Comparison of ENCODE assay signal across 18 cellular contexts in the genomic region with DNA sequence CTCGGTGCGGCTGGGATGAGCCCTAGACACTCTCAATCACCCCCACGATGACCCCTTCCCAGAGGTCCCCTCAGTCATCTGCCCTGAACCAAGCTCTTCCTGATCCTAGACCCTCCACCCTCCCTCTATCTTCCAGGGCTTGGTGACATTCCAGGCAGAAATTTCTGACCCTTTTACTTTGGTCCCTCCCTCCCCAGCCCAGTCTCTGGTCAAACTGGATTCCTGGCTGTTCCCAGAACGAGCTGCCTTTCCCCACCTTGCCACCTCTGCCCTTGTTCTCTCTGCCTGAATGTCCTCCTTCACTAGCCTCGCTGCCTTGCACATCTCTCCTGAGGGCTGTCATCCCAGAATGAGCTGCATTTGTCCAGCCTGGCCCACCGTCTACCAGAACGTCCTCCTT. TPM values are rescaled to one million over a fixed set of nuclear protein-coding genes. Genes with fewer than 3 reads are reported as not detected.
DNase-seq lines count a peak whose midpoint lies in the region; ATAC-seq and TF ChIP-seq lines count a peak whose summit lies in the region.
"Had no signal": no experiment of that assay in that cellular context is flagged by ENCODE, and none has a peak within 500 bp of the region (broad histone marks: within the 10 kb centered on the region; RNA-seq: fewer than 3 reads in every experiment).

No MANE protein-coding gene starts in this region.

- ATAC-seq in PC-3: no peak

- peaks cover 9% of the 10 kb centered on the region for H3F3A ChIP-seq in PC-3 (ENCODE audit: low read length, unreplicated experiment)

- CTCF ChIA-PET in PC-3 (lab: Charles Lee): no interaction called here

- no TSS peak for BruUV-seq in PC-3 (replicated peaks; lab: Mats Ljungman, UMichigan)

- H3K4me2 ChIP-seq in PC-3 (ENCODE audit: low read length) (peak overlapping the region; percentile 87), hepatocyte (peak overlapping the region; percentile 70), parathyroid adenoma (ENCODE audit: low read length) (peak overlapping the region; percentile 7)

- peaks cover 49% of the 10 kb centered on the region for H3K4me1 ChIP-seq in PC-3 (ENCODE audit: insufficient read depth, low read length)
- peaks cover 37% of the 10 kb centered on the region for H3K4me1 ChIP-seq in hepatocyte (ENCODE audit: insufficient read depth)
- peaks cover 51% of the 10 kb centered on the region for H3K4me1 ChIP-seq in parathyroid adenoma

- no peaks in the 10 kb centered on the region for H3K9me3 ChIP-seq in PC-3 (ENCODE audit: low read length)
- no peaks in the 10 kb centered on the region for H3K9me3 ChIP-seq in hepatocyte (ENCODE audit: low read depth)
- H3K9me3 ChIP-seq in parathyroid adenoma (ENCODE audit: control insufficient read depth, low read length): no peaks in the 10 kb centered on the region
- H3K9me3 ChIP-seq: spleen had no signal

- peak overlapping the region; percentile 96 for H3K27ac ChIP-seq in PC-3 (ENCODE audit: low read length)
- H3K27ac ChIP-seq in hepatocyte: peak overlapping the region; percentile 99
- peak overlapping the region; percentile 99 for H3K27ac ChIP-seq in parathyroid adenoma
- H3K27ac ChIP-seq: spleen had no signal

- intact Hi-C loops in PC-3 (cut with micrococcal nuclease): no loop called here

- POLR2A ChIA-PET in PC-3 (lab: Charles Lee; ENCODE audit: unreplicated experiment): interaction anchor here (0.6 kb wide), 1 partner anchor 13 kb away, joined by 4 read pairs; no protein-coding TSS in a partner anchor

- DNase-seq in COLO668 (lab: John Stamatoyannopoulos, UW; ENCODE audit: unreplicated experiment) (peak; percentile 48), PC-3 (peak; percentile 75), hepatocyte (ENCODE audit: low spot score) (no peak), GM19240 (ENCODE audit: insufficient read length, low spot score) (no peak), T1000 (lab: John Stamatoyannopoulos, UW) (no peak), NCI-H2081 treated with DMSO at 0.1 percent for 48 hours (lab: John Stamatoyannopoulos, UW) (no peak), COLO829 (ENCODE audit: low spot score) (no peak)
- DNase-seq: activated CD4-positive, alpha-beta memory T cell treated with anti-CD3 and anti-CD28 coated beads, Interleukin-2, amount 10 ng/mL, durations not matched to agents 7 days and 5 days; AML-193; anterior cingulate cortex; NCI-H1694 treated with DMSO at 0.1 percent for 48 hours; NCI-H526 treated with DMSO at 0.1 percent for 48 hours; nucleus accumbens; spleen had no signal

- H3K79me2 ChIP-seq in PC-3 (ENCODE audit: low read length): peaks cover 45% of the 10 kb centered on the region
- H3K79me2 ChIP-seq in hepatocyte: peaks cover 18% of the 10 kb centered on the region
- peaks cover 2% of the 10 kb centered on the region for H3K79me2 ChIP-seq in parathyroid adenoma

- H3K27me3 ChIP-seq in PC-3 (ENCODE audit: low read length) (no peaks in the 10 kb centered on the region), hepatocyte (no peaks in the 10 kb centered on the region), parathyroid adenoma (ENCODE audit: control insufficient read depth, insufficient read depth, low read length) (no peaks in the 10 kb centered on the region)
- H3K27me3 ChIP-seq: spleen had no signal

- WGBS in hepatocyte (ENCODE audit: low lambda C conversion rate, missing lambda C conversion rate): 24% methylated on average over 7 of the region's 7 CpGs

- H3K36me3 ChIP-seq in PC-3 (ENCODE audit: low read depth, low read length): peaks cover 12% of the 10 kb centered on the region
- H3K36me3 ChIP-seq in hepatocyte (replicated peaks; ENCODE audit: insufficient read depth, low read depth): no peaks in the 10 kb centered on the region
- no peaks in the 10 kb centered on the region for H3K36me3 ChIP-seq in parathyroid adenoma (ENCODE audit: control insufficient read depth, insufficient read depth, low read length)
- H3K36me3 ChIP-seq: spleen had no signal

- H2AFZ ChIP-seq in PC-3 (ENCODE audit: low read length): no peak overlapping the region
- H2AFZ ChIP-seq in hepatocyte: no peak overlapping the region
- H2AFZ ChIP-seq in parathyroid adenoma: no peak overlapping the region

- H4K20me1 ChIP-seq in PC-3 (ENCODE audit: low read length): peaks cover 21% of the 10 kb centered on the region
- no peaks in the 10 kb centered on the region for H4K20me1 ChIP-seq in hepatocyte (ENCODE audit: insufficient read depth, poor library complexity, severe bottlenecking)

- H3K9me2 ChIP-seq in PC-3 (replicated peaks; ENCODE audit: low read length) (no peaks in the 10 kb centered on the region), hepatocyte (replicated peaks; ENCODE audit: insufficient read depth) (no peaks in the 10 kb centered on the region)

- TF ChIP-seq CTCF in PC-3 (conservative IDR thresholded peaks at IDR 0.05; ENCODE audit: low read depth, low read length) (no peak), hepatocyte (IDR thresholded peaks at IDR 0.05; ENCODE audit: poor library complexity) (no peak), parathyroid adenoma (IDR thresholded peaks at IDR 0.05) (no peak)

- H3K9ac ChIP-seq in PC-3 (ENCODE audit: low read length): peak overlapping the region; percentile 96
- no peak overlapping the region for H3K9ac ChIP-seq in parathyroid adenoma

- H3K4me3 ChIP-seq in PC-3 (ENCODE audit: low read length): peak overlapping the region; percentile 99
- H3K4me3 ChIP-seq in hepatocyte: no peak overlapping the region
- H3K4me3 ChIP-seq in parathyroid adenoma (ENCODE audit: low read depth, low read length): no peak overlapping the region
- H3K4me3 ChIP-seq: lung, spleen had no signal

RNA-seq across cellular contexts. Expression of a gene that starts 1.3 kb away (rescaled TPM):
- total RNA-seq in PC-3 (2014; rRNA removed): 656 and 724 TPM in 2 replicates
- total RNA-seq in hepatocyte: 532 and 570 TPM in 2 replicates
- 880 and 909 TPM in 2 replicates for polyA plus RNA-seq in hepatocyte
- total RNA-seq: activated T-helper 2 cell treated with anti-CD3 and anti-CD28 coated beads, Interferon-gamma antibody, Interleukin-2, Interleukin-4, amounts not matched to agents 10 μg/mL and 5 μg/mL and 100 μg/mL, durations not matched to agents 14 hours and 24 hours and 36 hours had no signal

RNA-seq across cellular contexts. Expression of a gene that starts 12.8 kb away (rescaled TPM):
- total RNA-seq in PC-3 (2014; rRNA removed): 0.35 and 3.3 TPM in 2 replicates
- total RNA-seq in hepatocyte: 1.6 and 2.6 TPM in 2 replicates
- polyA plus RNA-seq in hepatocyte: 6.5 and 11.4 TPM in 2 replicates

RNA-seq across cellular contexts. Expression of a gene that starts 31.5 kb away (rescaled TPM):
- 3.8 TPM in 1 of 2 replicates, not detected in the other for total RNA-seq in PC-3 (2014; rRNA removed)
- 1.1 TPM in 1 of 2 replicates, not detected in the other for total RNA-seq in hepatocyte
- 0.30 and 0.47 TPM in 2 replicates for polyA plus RNA-seq in hepatocyte
- total RNA-seq: activated CD4-positive, alpha-beta memory T cell treated with anti-CD3 and anti-CD28 coated beads, Interleukin-2, amount 10 ng/mL, durations not matched to agents 7 days and 5 days; activated T-helper 2 cell treated with anti-CD3 and anti-CD28 coated beads, Interferon-gamma antibody, Interleukin-2, Interleukin-4, amounts not matched to agents 10 μg/mL and 5 μg/mL and 100 μg/mL, durations not matched to agents 14 hours and 24 hours and 36 hours; RPMI7951; spleen had no signal
- polyA plus RNA-seq: spleen had no signal

RNA-seq across cellular contexts. Expression of a gene that starts 59.4 kb away (rescaled TPM):
- total RNA-seq in PC-3 (2014; rRNA removed): 51.6 and 70.7 TPM in 2 replicates
- total RNA-seq in hepatocyte: 53.7 and 60.7 TPM in 2 replicates
- polyA plus RNA-seq in hepatocyte: 125 and 142 TPM in 2 replicates
- total RNA-seq: activated CD4-positive, alpha-beta memory T cell treated with anti-CD3 and anti-CD28 coated beads, Interleukin-2, amount 10 ng/mL, durations not matched to agents 7 days and 5 days; activated T-helper 2 cell treated with anti-CD3 and anti-CD28 coated beads, Interferon-gamma antibody, Interleukin-2, Interleukin-4, amounts not matched to agents 10 μg/mL and 5 μg/mL and 100 μg/mL, durations not matched to agents 14 hours and 24 hours and 36 hours; RPMI7951; spleen had no signal

Comparison
In these comparisons a context has a peak if more than half of its experiments do, and no peak if none do; other contexts are left out.
1. DNase-seq: peak in COLO668 (single experiment) and PC-3 (single experiment); none in hepatocyte (single experiment), GM19240 (single experiment), T1000 (single experiment), NCI-H2081 treated with DMSO at 0.1 percent for 48 hours (single experiment) and COLO829 (single experiment).
2. H3K4me2 ChIP-seq: peak in every context shown above with its lines; median percentile 87 in PC-3; 70 in hepatocyte; 7 in parathyroid adenoma.
3. Peak in every context shown above with its lines, with median percentiles within 50 percentile points of each other: H3K27ac ChIP-seq.